In genomic region chr14:23639891-23640523, GRCh38 we compare ENCODE assay signal across 1 cellular context.
TF ChIP-seq lines count a peak whose summit lies in the region.

No MANE protein-coding gene starts in this region.

TF ChIP-seq in SK-N-SH treated with all-trans-retinoic acid at 6 μM for 48 hours, 23 proteins besides CTCF, POLR2A, EP300 and RAD21 (continued from another document):
- no peak for TF ChIP-seq CSDC2 (CRISPR knock-in tag; IDR thresholded peaks at IDR 0.05)
- no peak for TF ChIP-seq ZC3H10 (CRISPR knock-in tag; IDR thresholded peaks at IDR 0.05)
- TF ChIP-seq ISL1 (CRISPR knock-in tag; IDR thresholded peaks at IDR 0.05), result no peak
- no peak for TF ChIP-seq ZNF565 (CRISPR knock-in tag; conservative IDR thresholded peaks at IDR 0.05; ENCODE audit: low read depth)
- no peak for TF ChIP-seq ESRRG (CRISPR knock-in tag; IDR thresholded peaks at IDR 0.05)
- TF ChIP-seq ZNF70 (CRISPR knock-in tag; IDR thresholded peaks at IDR 0.05), result no peak
- TF ChIP-seq TSHZ2 (CRISPR knock-in tag; IDR thresholded peaks at IDR 0.05), result no peak
- no peak for TF ChIP-seq TCF4 (CRISPR knock-in tag; IDR thresholded peaks at IDR 0.05; ENCODE audit: borderline replicate concordance)
- TF ChIP-seq GLIS3 (CRISPR knock-in tag; IDR thresholded peaks at IDR 0.05), result no peak
- no peak for TF ChIP-seq ZNF8 (CRISPR knock-in tag; IDR thresholded peaks at IDR 0.05)
- TF ChIP-seq CREB5 (CRISPR knock-in tag; IDR thresholded peaks at IDR 0.05; ENCODE audit: low read depth), result no peak
- no peak for TF ChIP-seq ARNTL (CRISPR knock-in tag; IDR thresholded peaks at IDR 0.05; ENCODE audit: borderline replicate concordance, low read depth)
- no peak for TF ChIP-seq CSRNP3 (CRISPR knock-in tag; IDR thresholded peaks at IDR 0.05)
- TF ChIP-seq BACH2 (CRISPR knock-in tag; IDR thresholded peaks at IDR 0.05; ENCODE audit: borderline replicate concordance), result no peak
- TF ChIP-seq ZFP30 (CRISPR knock-in tag; IDR thresholded peaks at IDR 0.05), result no peak
- TF ChIP-seq TOX (CRISPR knock-in tag; IDR thresholded peaks at IDR 0.05; ENCODE audit: borderline replicate concordance), result no peak
- no peak for TF ChIP-seq SNAI2 (CRISPR knock-in tag; IDR thresholded peaks at IDR 0.05)
